Comparison of ENCODE assay signal across 8 cellular contexts in genomic region chr1:203860396-203860951, GRCh38. TPM values are rescaled to one million over a fixed set of nuclear protein-coding genes. Genes with fewer than 3 reads are reported as not detected.
DNase-seq lines count a peak whose midpoint lies in the region; ATAC-seq and TF ChIP-seq lines count a peak whose summit lies in the region.

No MANE protein-coding gene starts in this region.

- H3K9me3 Mint-ChIP-seq in activated CD4-positive, alpha-beta T cell treated with anti-CD3 and anti-CD28 coated beads, Interleukin-2, amount 10 ng/mL, durations not matched to agents 7 days and 5 days: no peaks in the 10 kb centered on the region

- 16 to 31% methylated on average over 9 to 11 of the region's 13 CpGs for WGBS in esophagus squamous epithelium, 2 donors

- no peaks in the 10 kb centered on the region for H3K27me3 Mint-ChIP-seq in activated CD4-positive, alpha-beta T cell treated with anti-CD3 and anti-CD28 coated beads, Interleukin-2, amount 10 ng/mL, durations not matched to agents 7 days and 5 days

- H3K9me3 ChIP-seq in SK-N-MC (ENCODE audit: low read depth, low read length) (no peaks in the 10 kb centered on the region), esophagus squamous epithelium (no peaks in the 10 kb centered on the region)

- H3K4me3 ChIP-seq in SK-N-MC (peak overlapping the region; percentile 92), esophagus squamous epithelium (peak overlapping the region; percentile 62 to 89 (median 70))

- POLR2A ChIA-PET in activated CD4-positive, alpha-beta T cell treated with anti-CD3 and anti-CD28 coated beads, Interleukin-2, amount 10 ng/mL, durations not matched to agents 7 days and 5 days (lab: Charles Lee): no interaction called here

- intact Hi-C loops in esophagus squamous epithelium (cut with DNase I): no loop called here

- no peak for TF ChIP-seq POLR2A in esophagus squamous epithelium (IDR thresholded peaks at IDR 0.05)

- TF ChIP-seq CTCF in esophagus squamous epithelium (IDR thresholded peaks at IDR 0.05): no peak

- peak overlapping the region; percentile 19 for H3K9ac ChIP-seq in SK-N-MC (ENCODE audit: insufficient read length)

- peaks cover 6 to 39% (median 21%) of the 10 kb centered on the region in 3 donors for H3K4me1 ChIP-seq in esophagus squamous epithelium

- H3K36me3 Mint-ChIP-seq in activated CD4-positive, alpha-beta T cell treated with anti-CD3 and anti-CD28 coated beads, Interleukin-2, amount 10 ng/mL, durations not matched to agents 7 days and 5 days (ENCODE audit: low read depth): peaks cover 21% of the 10 kb centered on the region

- H3K4me3 Mint-ChIP-seq in activated CD4-positive, alpha-beta T cell treated with anti-CD3 and anti-CD28 coated beads, Interleukin-2, amount 10 ng/mL, durations not matched to agents 7 days and 5 days: peak overlapping the region; percentile 98

- H3K36me3 ChIP-seq in SK-N-MC (ENCODE audit: insufficient read depth, low read length) (peaks cover 34% of the 10 kb centered on the region), esophagus squamous epithelium (peaks cover 10 to 35% (median 13%) of the 10 kb centered on the region in 3 donors)

- no peak for ATAC-seq in GM18517 (IDR thresholded peaks at IDR 0.05; ENCODE audit: unreplicated experiment)
- ATAC-seq in GM21381 (IDR thresholded peaks at IDR 0.05; ENCODE audit: unreplicated experiment): no peak
- no peak for ATAC-seq in HG03095 (IDR thresholded peaks at IDR 0.05; ENCODE audit: unreplicated experiment)

- no peak for DNase-seq in activated CD4-positive, alpha-beta T cell treated with anti-CD3 and anti-CD28 coated beads, Interleukin-2, amount 10 ng/mL, durations not matched to agents 7 days and 5 days
- DNase-seq in activated CD4-positive, alpha-beta T cell treated with anti-CD3 and anti-CD28 coated beads, Interleukin-2, amount 50 U/mL, for 1 hour: no peak
- DNase-seq in SK-N-MC (ENCODE audit: low read depth, low spot score) (no peak), esophagus squamous epithelium (lab: John Stamatoyannopoulos, UW) (no peak), retina (peak; percentile 28)

- CTCF ChIA-PET in activated CD4-positive, alpha-beta T cell treated with anti-CD3 and anti-CD28 coated beads, Interleukin-2, amount 10 ng/mL, durations not matched to agents 7 days and 5 days (lab: Charles Lee): interaction anchor here (0.6 to 4.2 kb wide), 9 partner anchors 9 to 331 kb away, joined by 3 to 29 read pairs (median 4); no protein-coding TSS in a partner anchor

- H3K4me1 Mint-ChIP-seq in activated CD4-positive, alpha-beta T cell treated with anti-CD3 and anti-CD28 coated beads, Interleukin-2, amount 10 ng/mL, durations not matched to agents 7 days and 5 days: peaks cover 28% of the 10 kb centered on the region

- peak overlapping the region; percentile 70 for H3K27ac ChIP-seq in SK-N-MC
- peak overlapping the region; percentile 79 to 89 (median 83) for H3K27ac ChIP-seq in esophagus squamous epithelium

- H3K27me3 ChIP-seq in esophagus squamous epithelium: no peaks in the 10 kb centered on the region

- peak overlapping the region; percentile 97 for H3K27ac Mint-ChIP-seq in activated CD4-positive, alpha-beta T cell treated with anti-CD3 and anti-CD28 coated beads, Interleukin-2, amount 10 ng/mL, durations not matched to agents 7 days and 5 days

RNA-seq across cellular contexts. Expression of gene SNRPE, which starts 0.9 kb away (rescaled TPM):
- total RNA-seq in activated CD4-positive, alpha-beta T cell treated with anti-CD3 and anti-CD28 coated beads, Interleukin-2, amount 10 ng/mL, durations not matched to agents 7 days and 5 days: 100 to 1,000 TPM; 153 to 187 TPM
- total RNA-seq in esophagus squamous epithelium: 10 to 100 TPM; 14.2 to 60.1 (median 54.7) TPM
